In the genomic region with DNA sequence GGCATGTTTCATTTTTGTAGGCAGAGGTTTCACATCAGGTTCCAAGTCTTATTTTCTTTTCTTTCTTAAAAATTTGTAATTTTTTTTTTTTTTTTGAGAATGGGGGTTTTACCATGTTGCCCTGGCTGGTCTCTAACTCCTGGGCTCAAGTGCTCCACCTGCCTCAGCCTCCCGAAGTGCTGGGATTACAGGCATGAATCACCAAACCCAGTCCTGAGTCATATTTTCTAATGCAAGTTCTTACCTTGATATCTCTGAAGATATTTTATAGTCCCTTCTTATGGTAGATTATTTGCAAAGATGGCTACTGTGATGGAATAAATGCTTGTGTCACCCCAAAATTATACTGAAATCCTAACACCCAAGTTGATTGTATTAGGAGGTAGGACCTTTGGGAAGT, we compare ENCODE assay signal across 13 cellular contexts.
DNase-seq lines count a peak whose midpoint lies in the region; ATAC-seq and TF ChIP-seq lines count a peak whose summit lies in the region.
"Had no signal": no experiment of that assay in that cellular context is flagged by ENCODE, and none has a peak within 500 bp of the region (broad histone marks: within the 10 kb centered on the region; RNA-seq: fewer than 3 reads in every experiment).

No MANE protein-coding gene starts in this region.

- no peaks in the 10 kb centered on the region for H3K9me2 ChIP-seq in PC-3 (replicated peaks; ENCODE audit: low read length)

- H3K79me2 ChIP-seq in PC-3 (ENCODE audit: low read length) = no peaks in the 10 kb centered on the region

- no TSS peak for BruUV-seq in PC-3 (replicated peaks; lab: Mats Ljungman, UMichigan)

- H3K27me3 ChIP-seq in PC-3 (ENCODE audit: low read length) (no peaks in the 10 kb centered on the region), foreskin keratinocyte (no peaks in the 10 kb centered on the region)
- H3K27me3 ChIP-seq: BLaER1 had no signal

- H3F3A ChIP-seq in PC-3 (ENCODE audit: low read length, unreplicated experiment) = no peaks in the 10 kb centered on the region

- H3K9ac ChIP-seq in PC-3 (ENCODE audit: low read length) = no peak overlapping the region
- H3K9ac ChIP-seq: BLaER1, GM23248 had no signal

- H4K20me1 ChIP-seq in PC-3 (ENCODE audit: low read length) = no peaks in the 10 kb centered on the region
- H4K20me1 ChIP-seq: BLaER1 had no signal

- H3K27ac ChIP-seq in PC-3 (ENCODE audit: low read length) (no peak overlapping the region), foreskin keratinocyte (no peak overlapping the region)
- H3K27ac ChIP-seq: 22Rv1, BLaER1, GM23248 had no signal

- TF ChIP-seq CTCF in PC-3 (conservative IDR thresholded peaks at IDR 0.05; ENCODE audit: low read depth, low read length) (no peak), foreskin keratinocyte (conservative IDR thresholded peaks at IDR 0.05) (no peak), chondrocyte (IDR thresholded peaks at IDR 0.05) (no peak)

- H3K36me3 ChIP-seq in PC-3 (ENCODE audit: low read depth, low read length) = no peaks in the 10 kb centered on the region
- H3K36me3 ChIP-seq: BLaER1 had no signal

- no peaks in the 10 kb centered on the region for H3K27me3 Mint-ChIP-seq in activated naive CD4-positive, alpha-beta T cell treated with anti-CD3 and anti-CD28 coated beads for 36 hours (ENCODE audit: low read depth)
- H3K27me3 Mint-ChIP-seq in chondrocyte (ENCODE audit: low read depth) = no peaks in the 10 kb centered on the region
- H3K27me3 Mint-ChIP-seq: IgD-negative memory B cell had no signal

- POLR2A ChIA-PET in PC-3 (lab: Charles Lee; ENCODE audit: unreplicated experiment) = no interaction called here

- no peaks in the 10 kb centered on the region for H3K9me3 ChIP-seq in PC-3 (ENCODE audit: low read length)
- H3K9me3 ChIP-seq: BLaER1 had no signal

- no peaks in the 10 kb centered on the region for H3K4me1 Mint-ChIP-seq in activated naive CD4-positive, alpha-beta T cell treated with anti-CD3 and anti-CD28 coated beads for 36 hours (ENCODE audit: low read depth)
- peaks cover 35% of the 10 kb centered on the region for H3K4me1 Mint-ChIP-seq in chondrocyte (ENCODE audit: low read depth)

- H3K36me3 Mint-ChIP-seq in activated naive CD4-positive, alpha-beta T cell treated with anti-CD3 and anti-CD28 coated beads for 36 hours (ENCODE audit: low read depth) = peaks cover 7% of the 10 kb centered on the region
- no peaks in the 10 kb centered on the region for H3K36me3 Mint-ChIP-seq in chondrocyte (ENCODE audit: low read depth)

- intact Hi-C loops in activated naive CD4-positive, alpha-beta T cell treated with anti-CD3 and anti-CD28 coated beads for 36 hours (cut with micrococcal nuclease) = no loop called here
- intact Hi-C loops in PC-3 (cut with micrococcal nuclease) = loop anchor here (5.0 kb wide), 1 partner anchor 63 kb away; a partner anchor contains a TSS

- ATAC-seq in PC-3 (peak; percentile 27; the same call in 1 of the 2 replicates), foreskin keratinocyte (peak; percentile 80)

- peaks cover 1% of the 10 kb centered on the region for H3K9me3 Mint-ChIP-seq in activated naive CD4-positive, alpha-beta T cell treated with anti-CD3 and anti-CD28 coated beads for 36 hours
- no peaks in the 10 kb centered on the region for H3K9me3 Mint-ChIP-seq in chondrocyte (ENCODE audit: low read depth)

- CTCF ChIA-PET in activated naive CD4-positive, alpha-beta T cell treated with anti-CD3 and anti-CD28 coated beads for 36 hours (lab: Charles Lee) = no interaction called here
- CTCF ChIA-PET in PC-3 (lab: Charles Lee) = no interaction called here

- DNase-seq in activated naive CD4-positive, alpha-beta T cell treated with anti-CD3 and anti-CD28 coated beads for 36 hours = peak; percentile 15
- DNase-seq in activated naive CD4-positive, alpha-beta T cell (lab: John Stamatoyannopoulos, UW) = no peak
- peak; percentile 9 for DNase-seq in PC-3
- peak in 1 of 2 donors; percentile 41 for DNase-seq in foreskin keratinocyte
- no peak for DNase-seq in chondrocyte (ENCODE audit: low spot score)
- no peak for DNase-seq in SW 1271 (lab: John Stamatoyannopoulos, UW)
- DNase-seq in cerebellar nuclear complex (lab: John Stamatoyannopoulos, UW) = no peak
- DNase-seq: AML-193, DMS53, GM23248 had no signal

- no peak overlapping the region for H3K4me3 ChIP-seq in PC-3 (ENCODE audit: low read length)
- H3K4me3 ChIP-seq: BLaER1, GM23248 had no signal

- H2AFZ ChIP-seq in PC-3 (ENCODE audit: low read length) = no peak overlapping the region
- H2AFZ ChIP-seq: GM23248 had no signal

- H3K27ac Mint-ChIP-seq in activated naive CD4-positive, alpha-beta T cell treated with anti-CD3 and anti-CD28 coated beads for 36 hours = no peak overlapping the region
- no peak overlapping the region for H3K27ac Mint-ChIP-seq in chondrocyte (ENCODE audit: unreplicated experiment)
- H3K27ac Mint-ChIP-seq: IgD-negative memory B cell had no signal

- H3K4me3 Mint-ChIP-seq in activated naive CD4-positive, alpha-beta T cell treated with anti-CD3 and anti-CD28 coated beads for 36 hours = no peak overlapping the region
- H3K4me3 Mint-ChIP-seq in chondrocyte (ENCODE audit: unreplicated experiment) = no peak overlapping the region
- H3K4me3 Mint-ChIP-seq: IgD-negative memory B cell had no signal

- H3K4me2 ChIP-seq in PC-3 (ENCODE audit: low read length) = no peak overlapping the region
- H3K4me2 ChIP-seq: BLaER1 had no signal

- H3K4me1 ChIP-seq in PC-3 (ENCODE audit: insufficient read depth, low read length) (no peaks in the 10 kb centered on the region), foreskin keratinocyte (peaks cover 5% of the 10 kb centered on the region)

Comparison
In these comparisons a context has a peak if more than half of its experiments do, and no peak if none do; other contexts are left out.
1. DNase-seq: peak in activated naive CD4-positive, alpha-beta T cell treated with anti-CD3 and anti-CD28 coated beads for 36 hours (single experiment) and PC-3 (single experiment); none in activated naive CD4-positive, alpha-beta T cell (0 of 4), chondrocyte (single experiment), SW 1271 (0 of 2) and cerebellar nuclear complex (0 of 2).